15 cellular contexts compared by ENCODE assay signal in the genomic region with DNA sequence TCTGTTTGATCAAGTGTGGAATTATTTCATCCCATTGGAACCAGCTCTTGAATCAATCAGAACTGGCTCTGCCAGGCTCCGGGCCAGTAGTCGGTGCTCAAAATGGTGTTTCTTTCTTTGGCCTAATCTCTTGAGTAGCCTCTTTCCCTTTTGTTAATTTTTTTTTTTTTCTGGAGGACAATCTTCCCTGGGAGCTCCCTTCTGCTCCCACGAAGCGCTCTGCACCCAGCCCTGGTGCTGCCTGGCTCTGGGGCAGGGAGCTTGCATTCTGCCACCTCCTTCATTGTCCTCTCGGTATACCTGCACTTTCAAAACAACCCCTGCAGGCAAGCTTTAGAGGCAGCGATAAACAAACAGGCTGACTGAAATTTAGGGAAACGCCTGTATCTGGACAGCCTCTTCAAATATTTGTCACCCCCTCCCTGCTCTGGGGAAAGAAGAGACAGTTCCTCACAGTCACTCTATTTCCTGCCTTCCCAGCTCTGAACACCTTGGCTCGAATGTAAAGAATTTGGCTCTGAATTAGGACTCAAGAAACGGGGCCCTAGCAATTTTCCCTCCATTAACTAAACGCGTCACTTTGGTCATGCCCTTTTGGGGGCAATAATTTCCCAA. TPM values are rescaled to one million over a fixed set of nuclear protein-coding genes. Genes with fewer than 3 reads are reported as not detected.
A peak's percentile ranks its signal among the peaks of the same experiment; 100 is the strongest.
DNase-seq lines count a peak whose midpoint lies in the region; ATAC-seq and TF ChIP-seq lines count a peak whose summit lies in the region.
"Had no signal": no experiment of that assay in that cellular context is flagged by ENCODE, and none has a peak within 500 bp of the region (broad histone marks: within the 10 kb centered on the region; RNA-seq: fewer than 3 reads in every experiment).

No MANE protein-coding gene starts in this region.

- H3K27ac ChIP-seq in C4-2B (peak overlapping the region; percentile 56), HUES64 (ENCODE audit: low read depth, low read length) (no peak overlapping the region), mesendoderm (ENCODE audit: low read depth, low read length) (no peak overlapping the region), sigmoid colon (no peak overlapping the region)
- H3K27ac ChIP-seq: tibial nerve had no signal

- H3K9me3 ChIP-seq in HUES64 (ENCODE audit: insufficient read depth, low read depth, low read length) (no peaks in the 10 kb centered on the region), sigmoid colon (no peaks in the 10 kb centered on the region)
- H3K9me3 ChIP-seq: tibial nerve had no signal

- H3K4me3 Mint-ChIP-seq in effector memory CD8-positive, alpha-beta T cell = peak overlapping the region; percentile 8 to 30

- no peaks in the 10 kb centered on the region for H3K36me3 ChIP-seq in HUES64 (ENCODE audit: insufficient read depth, low read length)
- no peaks in the 10 kb centered on the region for H3K36me3 ChIP-seq in mesendoderm (ENCODE audit: control insufficient read depth, insufficient read depth, low read length)
- no peaks in the 10 kb centered on the region for H3K36me3 ChIP-seq in sigmoid colon
- H3K36me3 ChIP-seq: tibial nerve had no signal

- peaks cover 53 to 83% of the 10 kb centered on the region in 2 donors for H3K27me3 Mint-ChIP-seq in effector memory CD8-positive, alpha-beta T cell

- H3K4me3 ChIP-seq in HUES64 (ENCODE audit: low read length) = peak overlapping the region; percentile 75
- no peak overlapping the region for H3K4me3 ChIP-seq in mesendoderm (ENCODE audit: low read length)
- H3K4me3 ChIP-seq in sigmoid colon = no peak overlapping the region

- TF ChIP-seq EP300 in sigmoid colon (IDR thresholded peaks at IDR 0.05) = no peak

- H3K79me1 ChIP-seq in mesendoderm (ENCODE audit: low read length) = no peaks in the 10 kb centered on the region

- H3K4me1 Mint-ChIP-seq in effector memory CD8-positive, alpha-beta T cell (ENCODE audit: low read depth in 2 of 2) = peaks cover 0 to 7% of the 10 kb centered on the region in 2 donors

- H2AK5ac ChIP-seq in mesendoderm (ENCODE audit: low read length) = no peak overlapping the region

- H3K9me3 Mint-ChIP-seq in effector memory CD8-positive, alpha-beta T cell = no peaks in the 10 kb centered on the region

- H4K5ac ChIP-seq in mesendoderm (ENCODE audit: low read length) = no peak overlapping the region

- H3K9ac ChIP-seq in HUES64 (ENCODE audit: low read depth, low read length) (no peak overlapping the region), mesendoderm (ENCODE audit: low read length) (no peak overlapping the region)

- H3K4ac ChIP-seq in mesendoderm (ENCODE audit: low read depth, low read length) = no peak overlapping the region

- H2BK5ac ChIP-seq in mesendoderm (ENCODE audit: low read length) = no peak overlapping the region

- intact Hi-C loops in sigmoid colon (cut with DNase I) = no loop called here

- H3K4me2 ChIP-seq in mesendoderm (ENCODE audit: low read length) = no peak overlapping the region

- no peaks in the 10 kb centered on the region for H3K36me3 Mint-ChIP-seq in effector memory CD8-positive, alpha-beta T cell (ENCODE audit: insufficient read depth)

- H4K8ac ChIP-seq in mesendoderm (ENCODE audit: low read depth, low read length) = no peak overlapping the region

- no peak overlapping the region for H2BK120ac ChIP-seq in mesendoderm (ENCODE audit: low read depth, low read length)

- no peak for TF ChIP-seq POLR2A in sigmoid colon (IDR thresholded peaks at IDR 0.05)

- TF ChIP-seq CTCF in C4-2B (conservative IDR thresholded peaks at IDR 0.05) = no peak
- TF ChIP-seq CTCF in sigmoid colon (IDR thresholded peaks at IDR 0.05) = no peak

- H3K4me1 ChIP-seq in HUES64 (ENCODE audit: insufficient read depth, low read length) (peaks cover 15% of the 10 kb centered on the region), mesendoderm (ENCODE audit: control insufficient read depth, low read depth, low read length) (peaks cover 2% of the 10 kb centered on the region), sigmoid colon (peaks cover 0 to 7% (median 6%) of the 10 kb centered on the region in 4 donors)

- WGBS in HUES64 = 26% methylated on average over 11 of the region's 11 CpGs
- whole genome bisulfite sequencing in mesendoderm (ENCODE audit: extremely low coverage, insufficient coverage, low lambda C conversion rate) = no CpG with 5 or more reads among the region's 11 CpGs
- 73 to 76% methylated on average over 11 of the region's 11 CpGs for WGBS in sigmoid colon, 2 donors

- no peak overlapping the region for H3K27ac Mint-ChIP-seq in effector memory CD8-positive, alpha-beta T cell

- peaks cover 21% of the 10 kb centered on the region for H3K27me3 ChIP-seq in HUES64 (ENCODE audit: insufficient read depth, low read length)
- H3K27me3 ChIP-seq in mesendoderm (ENCODE audit: insufficient read depth, low read length, poor library complexity) = no peaks in the 10 kb centered on the region
- H3K27me3 ChIP-seq in sigmoid colon = peaks cover 0 to 19% (median 0%) of the 10 kb centered on the region in 3 donors

- H3K79me2 ChIP-seq in mesendoderm (ENCODE audit: control insufficient read depth, insufficient read depth, low read length) = no peaks in the 10 kb centered on the region

- ATAC-seq in effector memory CD8-positive, alpha-beta T cell (replicated peaks) = no peak
- no peak for ATAC-seq in HG03108 (IDR thresholded peaks at IDR 0.05; ENCODE audit: unreplicated experiment)

- H3K18ac ChIP-seq in mesendoderm (ENCODE audit: low read length) = no peak overlapping the region

- H3K56ac ChIP-seq in mesendoderm (ENCODE audit: low read length) = no peak overlapping the region

- H3K23ac ChIP-seq in mesendoderm (ENCODE audit: low read length) = no peak overlapping the region

- no peak for DNase-seq in effector memory CD8-positive, alpha-beta T cell
- DNase-seq in mesendoderm (peak; percentile 81), superior temporal gyrus (ENCODE audit: extremely low spot score) (no peak), sigmoid colon (no peak)
- no peak for DNase-seq in activated CD4-positive, CD25-positive, alpha-beta regulatory T cell treated with anti-CD3 and anti-CD28 coated beads, Interleukin-2, amount 50 U/mL, for 72 hours
- DNase-seq: activated CD8-positive, alpha-beta memory T cell treated with anti-CD3 and anti-CD28 coated beads for 24 hours; activated naive CD4-positive, alpha-beta T cell; KBM-7; mammary epithelial cell; NCI-H1694 treated with DMSO at 0.1 percent for 48 hours; SIG-M5 had no signal

- no peak overlapping the region for H2BK15ac ChIP-seq in mesendoderm (replicated peaks; ENCODE audit: low read depth)

RNA-seq across cellular contexts. Expression of a gene that starts 1.1 kb away (rescaled TPM):
- 2.2 TPM for polyA plus RNA-seq in HUES64 (2013, experiment 1 of 2)
- polyA plus RNA-seq in HUES64 (2013, experiment 2 of 2) = 3.1 TPM
- 1.3 TPM for polyA plus RNA-seq in mesendoderm (2013, experiment 1 of 2)
- 1.1 TPM for polyA plus RNA-seq in mesendoderm (2013, experiment 2 of 2)
- total RNA-seq in sigmoid colon = 1 to 10 TPM; 1.4 to 2.2 (median 2.0) TPM
- polyA plus RNA-seq in sigmoid colon = 1 to 10 TPM; 2.4 to 7.8 (median 5.1) TPM
